Comparison of ENCODE assay signal across 11 cellular contexts in genomic region chr19:35851213-35852028, GRCh38. TPM values are rescaled to one million over a fixed set of nuclear protein-coding genes. Genes with fewer than 3 reads are reported as not detected.
DNase-seq lines count a peak whose midpoint lies in the region; ATAC-seq and TF ChIP-seq lines count a peak whose summit lies in the region.
"Had no signal": no experiment of that assay in that cellular context is flagged by ENCODE, and none has a peak within 500 bp of the region (broad histone marks: within the 10 kb centered on the region; RNA-seq: fewer than 3 reads in every experiment).

No MANE protein-coding gene starts in this region.

- H3K9me3 ChIP-seq in parathyroid adenoma (ENCODE audit: control insufficient read depth, low read length): no peaks in the 10 kb centered on the region
- H3K9me3 ChIP-seq: gastroesophageal sphincter had no signal

- H3K4me1 ChIP-seq in parathyroid adenoma: peaks cover 47% of the 10 kb centered on the region

- no peak overlapping the region for H3K27ac ChIP-seq in parathyroid adenoma
- H3K27ac ChIP-seq: gastroesophageal sphincter had no signal

- H3K36me3 Mint-ChIP-seq in activated naive CD8-positive, alpha-beta T cell treated with anti-CD3 and anti-CD28 coated beads, Interleukin-2, amount 10 ng/mL, durations not matched to agents 7 days and 5 days: no peaks in the 10 kb centered on the region

- peak overlapping the region; percentile 32 for H3K27ac Mint-ChIP-seq in activated naive CD8-positive, alpha-beta T cell treated with anti-CD3 and anti-CD28 coated beads, Interleukin-2, amount 10 ng/mL, durations not matched to agents 7 days and 5 days
- H3K27ac Mint-ChIP-seq: T-helper 2 cell treated with Interferon-gamma antibody and Interleukin-4, amounts not matched to agents 5 μg/mL and 100 μg/mL, for 36 hours had no signal

- H3K27me3 Mint-ChIP-seq in activated naive CD8-positive, alpha-beta T cell treated with anti-CD3 and anti-CD28 coated beads, Interleukin-2, amount 10 ng/mL, durations not matched to agents 7 days and 5 days: peaks cover 56% of the 10 kb centered on the region

- H3K27me3 ChIP-seq in parathyroid adenoma (ENCODE audit: control insufficient read depth, insufficient read depth, low read length): no peaks in the 10 kb centered on the region

- no peaks in the 10 kb centered on the region for H3K9me3 Mint-ChIP-seq in activated naive CD8-positive, alpha-beta T cell treated with anti-CD3 and anti-CD28 coated beads, Interleukin-2, amount 10 ng/mL, durations not matched to agents 7 days and 5 days
- H3K9me3 Mint-ChIP-seq: T-helper 2 cell treated with Interferon-gamma antibody and Interleukin-4, amounts not matched to agents 5 μg/mL and 100 μg/mL, for 36 hours had no signal

- H3K36me3 ChIP-seq in parathyroid adenoma (ENCODE audit: control insufficient read depth, insufficient read depth, low read length): no peaks in the 10 kb centered on the region
- H3K36me3 ChIP-seq: gastroesophageal sphincter had no signal

- no peak overlapping the region for H3K9ac ChIP-seq in parathyroid adenoma

- DNase-seq in activated CD4-positive, alpha-beta T cell treated with anti-CD3 and anti-CD28 coated beads for 48 hours: peak; percentile 22
- DNase-seq in activated CD4-positive, alpha-beta T cell treated with anti-CD3 and anti-CD28 coated beads for 1 hour: no peak
- no peak for DNase-seq in activated naive CD8-positive, alpha-beta T cell treated with anti-CD3 and anti-CD28 coated beads, Interleukin-2, amount 10 ng/mL, durations not matched to agents 7 days and 5 days
- no peak for DNase-seq in NOMO-1 (lab: John Stamatoyannopoulos, UW; ENCODE audit: unreplicated experiment in 2 of 2)
- DNase-seq: activated T-cell treated with anti-CD3 and anti-CD28 coated beads, Interleukin-2, amount 50 U/mL, for 48 hours; NCI-H526 treated with DMSO at 0.1 percent for 48 hours had no signal

- H3K4me1 Mint-ChIP-seq in activated naive CD8-positive, alpha-beta T cell treated with anti-CD3 and anti-CD28 coated beads, Interleukin-2, amount 10 ng/mL, durations not matched to agents 7 days and 5 days: peaks cover 3% of the 10 kb centered on the region

- no peak overlapping the region for H3K4me3 Mint-ChIP-seq in activated naive CD8-positive, alpha-beta T cell treated with anti-CD3 and anti-CD28 coated beads, Interleukin-2, amount 10 ng/mL, durations not matched to agents 7 days and 5 days
- H3K4me3 Mint-ChIP-seq: T-helper 2 cell treated with Interferon-gamma antibody and Interleukin-4, amounts not matched to agents 5 μg/mL and 100 μg/mL, for 36 hours had no signal

- no peak for ATAC-seq in activated naive CD8-positive, alpha-beta T cell treated with anti-CD3 and anti-CD28 coated beads, Interleukin-2, amount 10 ng/mL, durations not matched to agents 7 days and 5 days (ENCODE audit: low read depth)
- ATAC-seq in HG03432 (IDR thresholded peaks at IDR 0.05; ENCODE audit: unreplicated experiment): no peak
- ATAC-seq: gastroesophageal sphincter had no signal

- H3K4me2 ChIP-seq in parathyroid adenoma (ENCODE audit: low read length): no peak overlapping the region

- TF ChIP-seq CTCF in parathyroid adenoma (IDR thresholded peaks at IDR 0.05): peak; percentile 20

- H3K4me3 ChIP-seq in parathyroid adenoma (ENCODE audit: low read depth, low read length): no peak overlapping the region
- H3K4me3 ChIP-seq: gastroesophageal sphincter had no signal

- no peak overlapping the region for H2AFZ ChIP-seq in parathyroid adenoma

- no peaks in the 10 kb centered on the region for H3K79me2 ChIP-seq in parathyroid adenoma

- POLR2A ChIA-PET in activated naive CD8-positive, alpha-beta T cell treated with anti-CD3 and anti-CD28 coated beads, Interleukin-2, amount 10 ng/mL, durations not matched to agents 7 days and 5 days (lab: Charles Lee): no interaction called here

RNA-seq across cellular contexts. Expression of gene NPHS1, which starts 0.9 kb away (rescaled TPM):
- under 1 TPM in 1 of 2 experiments, not detected in 1; 0.40 TPM for total RNA-seq in activated naive CD8-positive, alpha-beta T cell treated with anti-CD3 and anti-CD28 coated beads, Interleukin-2, amount 10 ng/mL, durations not matched to agents 7 days and 5 days
- total RNA-seq: gastroesophageal sphincter had no signal

RNA-seq across cellular contexts. Expression of gene KIRREL2, which starts 5.3 kb away (rescaled TPM):
- 1 to 10 TPM; 2.9 to 3.0 TPM for total RNA-seq in activated naive CD8-positive, alpha-beta T cell treated with anti-CD3 and anti-CD28 coated beads, Interleukin-2, amount 10 ng/mL, durations not matched to agents 7 days and 5 days
- total RNA-seq: gastroesophageal sphincter had no signal

RNA-seq across cellular contexts. Expression of gene APLP1, which starts 17.0 kb away (rescaled TPM):
- total RNA-seq in activated naive CD8-positive, alpha-beta T cell treated with anti-CD3 and anti-CD28 coated beads, Interleukin-2, amount 10 ng/mL, durations not matched to agents 7 days and 5 days: 1 to 10 TPM; 1.2 to 1.4 TPM

RNA-seq across cellular contexts. Expression of gene PRODH2, which starts 38.8 kb away (rescaled TPM):
- total RNA-seq in activated naive CD8-positive, alpha-beta T cell treated with anti-CD3 and anti-CD28 coated beads, Interleukin-2, amount 10 ng/mL, durations not matched to agents 7 days and 5 days: not detected
- total RNA-seq: gastroesophageal sphincter, temporal lobe had no signal

RNA-seq across cellular contexts. Expression of gene NFKBID, which starts 48.9 kb away (rescaled TPM):
- total RNA-seq in activated naive CD8-positive, alpha-beta T cell treated with anti-CD3 and anti-CD28 coated beads, Interleukin-2, amount 10 ng/mL, durations not matched to agents 7 days and 5 days: 10 to 100 TPM; 40.7 to 48.7 TPM
